Comparison of ENCODE assay signal across 15 cellular contexts in genomic region chr17:19264681-19265080, GRCh38. TPM values are rescaled to one million over a fixed set of nuclear protein-coding genes. Genes with fewer than 3 reads are reported as not detected.
DNase-seq lines count a peak whose midpoint lies in the region; ATAC-seq and TF ChIP-seq lines count a peak whose summit lies in the region.
"Had no signal": no experiment of that assay in that cellular context is flagged by ENCODE, and none has a peak within 500 bp of the region (broad histone marks: within the 10 kb centered on the region; RNA-seq: fewer than 3 reads in every experiment).

No MANE protein-coding gene starts in this region.

- ATAC-seq in activated T-helper 17 cell treated with anti-CD3 and anti-CD28 coated beads, Interleukin-2, amount 50 U/mL, for 72 hours (replicated peaks) = no peak
- ATAC-seq in gastrocnemius medialis (no peak), GM21526 (IDR thresholded peaks at IDR 0.05; ENCODE audit: low FRiP score, unreplicated experiment) (no peak), HG02884 (IDR thresholded peaks at IDR 0.05; ENCODE audit: unreplicated experiment) (no peak), GM19463 (IDR thresholded peaks at IDR 0.05; ENCODE audit: unreplicated experiment) (no peak)
- ATAC-seq: activated CD8-positive, alpha-beta T cell treated with anti-CD3 and anti-CD28 coated beads for 36 hours; natural killer cell had no signal

- no peak overlapping the region for H3K4me3 Mint-ChIP-seq in activated T-helper 17 cell treated with anti-CD3 and anti-CD28 coated beads, Interleukin-2, amount 50 U/mL, for 72 hours
- H3K4me3 Mint-ChIP-seq: activated CD8-positive, alpha-beta T cell treated with anti-CD3 and anti-CD28 coated beads for 36 hours; activated naive CD4-positive, alpha-beta T cell treated with anti-CD3 and anti-CD28 coated beads for 36 hours; natural killer cell had no signal

- H3K27ac ChIP-seq in right atrium auricular region = peak overlapping the region; percentile 75 to 85
- H3K27ac ChIP-seq in gastrocnemius medialis = peak overlapping the region; percentile 83 to 92 (median 86)

- H3K36me3 ChIP-seq in right atrium auricular region (no peaks in the 10 kb centered on the region), gastrocnemius medialis (no peaks in the 10 kb centered on the region)
- H3K36me3 ChIP-seq: colonic mucosa had no signal

- H3K4me1 ChIP-seq in right atrium auricular region (peaks cover 4 to 94% of the 10 kb centered on the region in 2 donors), gastrocnemius medialis (peaks cover 77 to 78% of the 10 kb centered on the region in 2 donors)

- peak; percentile 5 for DNase-seq in COLO668 (lab: John Stamatoyannopoulos, UW; ENCODE audit: unreplicated experiment)
- no peak for DNase-seq in right atrium auricular region (ENCODE audit: low spot score)
- DNase-seq in gastrocnemius medialis = no peak
- no peak for DNase-seq in DMS79 treated with DMSO at 0.1 percent for 48 hours (lab: John Stamatoyannopoulos, UW)
- DNase-seq: activated CD8-positive, alpha-beta T cell treated with anti-CD3 and anti-CD28 coated beads for 36 hours; activated naive CD4-positive, alpha-beta T cell treated with anti-CD3 and anti-CD28 coated beads for 36 hours; colonic mucosa; DMS79; GM23248; natural killer cell; NCI-H446 had no signal

- intact Hi-C loops in gastrocnemius medialis (cut with DNase I; ENCODE audit: low total_unique reads) = no loop called here

- peaks cover 19% of the 10 kb centered on the region for H3K27me3 Mint-ChIP-seq in activated T-helper 17 cell treated with anti-CD3 and anti-CD28 coated beads, Interleukin-2, amount 50 U/mL, for 72 hours

- H3K27ac Mint-ChIP-seq in activated T-helper 17 cell treated with anti-CD3 and anti-CD28 coated beads, Interleukin-2, amount 50 U/mL, for 72 hours = peak overlapping the region; percentile 52
- H3K27ac Mint-ChIP-seq: activated CD8-positive, alpha-beta T cell treated with anti-CD3 and anti-CD28 coated beads for 36 hours; activated naive CD4-positive, alpha-beta T cell treated with anti-CD3 and anti-CD28 coated beads for 36 hours; natural killer cell had no signal

- H3K9me3 ChIP-seq in right atrium auricular region (no peaks in the 10 kb centered on the region), gastrocnemius medialis (no peaks in the 10 kb centered on the region)
- H3K9me3 ChIP-seq: colonic mucosa had no signal

- peaks cover 11% of the 10 kb centered on the region for H3K4me1 Mint-ChIP-seq in activated T-helper 17 cell treated with anti-CD3 and anti-CD28 coated beads, Interleukin-2, amount 50 U/mL, for 72 hours
- H3K4me1 Mint-ChIP-seq: natural killer cell had no signal

- TF ChIP-seq CTCF in right atrium auricular region (IDR thresholded peaks at IDR 0.05) (no peak), gastrocnemius medialis (IDR thresholded peaks at IDR 0.05 in 4 of 5, conservative IDR thresholded peaks at IDR 0.05 in 1 of 5) (no peak)

- H3K36me3 Mint-ChIP-seq in activated T-helper 17 cell treated with anti-CD3 and anti-CD28 coated beads, Interleukin-2, amount 50 U/mL, for 72 hours (ENCODE audit: low read depth) = no peaks in the 10 kb centered on the region
- H3K36me3 Mint-ChIP-seq: natural killer cell had no signal

- no peak for TF ChIP-seq POLR2A in gastrocnemius medialis (IDR thresholded peaks at IDR 0.05)

- H3K4me3 ChIP-seq in right atrium auricular region (no peak overlapping the region), gastrocnemius medialis (no peak overlapping the region)
- H3K4me3 ChIP-seq: colonic mucosa, GM23248 had no signal

- no peaks in the 10 kb centered on the region for H3K9me3 Mint-ChIP-seq in activated T-helper 17 cell treated with anti-CD3 and anti-CD28 coated beads, Interleukin-2, amount 50 U/mL, for 72 hours
- H3K9me3 Mint-ChIP-seq: activated CD8-positive, alpha-beta T cell treated with anti-CD3 and anti-CD28 coated beads for 36 hours; activated naive CD4-positive, alpha-beta T cell treated with anti-CD3 and anti-CD28 coated beads for 36 hours; natural killer cell had no signal

- H3K27me3 ChIP-seq in right atrium auricular region (no peaks in the 10 kb centered on the region), gastrocnemius medialis (no peaks in the 10 kb centered on the region)
- H3K27me3 ChIP-seq: colonic mucosa had no signal

- in situ Hi-C loops in gastrocnemius medialis (cut with MboI; ENCODE audit: low sequenced_read_pairs in 4 of 4) = no loop called here

RNA-seq across cellular contexts. Expression of gene EPN2, which starts 27.5 kb away (rescaled TPM):
- 10 to 100 TPM in 1 of 2 donors, 1 to 10 TPM in 1; 8.4 to 13.4 TPM for total RNA-seq in activated T-helper 17 cell treated with anti-CD3 and anti-CD28 coated beads, Interleukin-2, amount 50 U/mL, for 72 hours
- 10 to 100 TPM; 68.0 to 73.1 TPM for total RNA-seq in right atrium auricular region
- 10 to 100 TPM; 18.9 to 31.8 (median 26.2) TPM for total RNA-seq in gastrocnemius medialis
